ENCODE assay signal across 10 cellular contexts in the genomic region with DNA sequence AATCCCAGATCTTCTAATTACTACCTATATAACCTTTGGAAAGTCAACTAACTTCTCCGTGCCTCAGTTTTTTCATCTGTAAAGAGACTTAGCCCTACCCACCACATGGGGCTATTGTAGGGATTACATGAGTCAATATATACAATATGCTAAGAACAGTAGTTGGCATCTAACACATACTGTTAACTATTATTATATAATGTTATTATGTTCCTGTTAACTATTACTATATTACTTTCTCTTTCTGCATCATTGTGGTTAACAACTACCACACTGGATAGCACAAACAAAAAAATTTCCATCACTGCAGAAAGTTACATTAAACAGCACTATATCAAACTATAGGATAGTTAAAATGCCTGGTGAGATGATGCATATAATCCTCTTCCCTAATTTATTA. TPM values are rescaled to one million over a fixed set of nuclear protein-coding genes. Genes with fewer than 3 reads are reported as not detected.
DNase-seq lines count a peak whose midpoint lies in the region; ATAC-seq and TF ChIP-seq lines count a peak whose summit lies in the region.
"Had no signal": no experiment of that assay in that cellular context is flagged by ENCODE, and none has a peak within 500 bp of the region (broad histone marks: within the 10 kb centered on the region; RNA-seq: fewer than 3 reads in every experiment).

No MANE protein-coding gene starts in this region.

- in situ Hi-C loops in ACHN (cut with HindIII; ENCODE audit: low pct_ligation_motif_present, low pct_unique_long_range_greater_than_20kb, low sequenced_read_pairs), result no loop called here

- peak overlapping the region; percentile 33 for H3K4me3 ChIP-seq in fibroblast of villous mesenchyme (ENCODE audit: low read depth, low read length)
- H3K4me3 ChIP-seq: upper lobe of right lung had no signal

- peak; percentile 47 for ATAC-seq in GM21717 (IDR thresholded peaks at IDR 0.05; ENCODE audit: unreplicated experiment)
- no peak for ATAC-seq in GM21723 (IDR thresholded peaks at IDR 0.05; ENCODE audit: unreplicated experiment)
- ATAC-seq: upper lobe of right lung had no signal

- DNase-seq in ACHN (peak; percentile 10), NCI-H69 (lab: John Stamatoyannopoulos, UW) (peak; percentile 2), fibroblast of villous mesenchyme (ENCODE audit: low read depth) (peak; percentile 63), GM03348 (ENCODE audit: low spot score) (no peak), mucosa of gallbladder (ENCODE audit: low spot score) (no peak), iPS-NIHi11 (ENCODE audit: low spot score) (no peak)
- DNase-seq: NCI-H1092 treated with DMSO at 0.1 percent for 48 hours, upper lobe of right lung had no signal

- no peak for TF ChIP-seq CTCF in fibroblast of villous mesenchyme (IDR thresholded peaks at IDR 0.05; ENCODE audit: insufficient read depth, low read depth, low read length)

RNA-seq across cellular contexts. Expression of a gene that starts 23.7 kb away (rescaled TPM):
- total RNA-seq in fibroblast of villous mesenchyme (37.7 and 52.7 TPM in 2 replicates), mucosa of gallbladder (26.0 TPM)

Comparison
In these comparisons a context has a peak if more than half of its experiments do, and no peak if none do; other contexts are left out.
1. DNase-seq: peak in ACHN (single experiment), NCI-H69 (single experiment) and fibroblast of villous mesenchyme (single experiment); none in GM03348 (single experiment), mucosa of gallbladder (single experiment) and iPS-NIHi11 (single experiment).